In the genomic region with DNA sequence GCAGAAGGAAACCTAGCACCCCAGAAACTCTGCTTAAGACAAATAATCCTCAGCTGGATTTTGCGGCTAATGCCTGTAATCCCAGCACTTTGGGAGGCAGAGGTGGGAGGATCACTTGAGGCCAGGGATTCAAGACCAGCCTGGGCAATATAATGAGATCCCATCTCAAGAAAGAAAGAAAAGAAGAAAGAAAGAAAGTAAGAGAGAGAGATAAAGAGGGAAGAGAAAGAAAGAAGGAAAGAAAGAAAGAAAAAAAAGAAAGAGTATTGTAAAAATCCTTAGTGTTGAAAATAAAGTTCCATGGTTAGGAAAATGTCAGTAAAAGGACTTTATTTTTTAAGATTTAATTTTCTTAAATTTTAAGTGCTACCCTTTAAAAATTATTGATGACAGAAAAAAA, we compare ENCODE assay signal across 16 cellular contexts.
"Had no signal": no experiment of that assay in that cellular context is flagged by ENCODE, and none has a peak within 500 bp of the region (broad histone marks: within the 10 kb centered on the region; RNA-seq: fewer than 3 reads in every experiment).

No MANE protein-coding gene starts in this region.

- FAIRE-seq: endometrium, islet of Langerhans, urothelium cell line had no signal

- H3K4me1 ChIP-seq: esophagus muscularis mucosa had no signal

- H3K36me3 ChIP-seq: esophagus muscularis mucosa, thoracic aorta had no signal

- H3K27ac Mint-ChIP-seq: brain; T-helper 2 cell treated with Interferon-gamma antibody and Interleukin-4, amounts not matched to agents 5 μg/mL and 100 μg/mL, for 36 hours had no signal

- H3K27me3 ChIP-seq: dorsolateral prefrontal cortex had no signal

- H3K27ac ChIP-seq: esophagus muscularis mucosa, thoracic aorta had no signal

- H3K9me3 Mint-ChIP-seq: brain; T-helper 2 cell treated with Interferon-gamma antibody and Interleukin-4, amounts not matched to agents 5 μg/mL and 100 μg/mL, for 36 hours had no signal

- H3K4me1 Mint-ChIP-seq: brain had no signal

- H3K36me3 Mint-ChIP-seq: brain had no signal

- H3K9me3 ChIP-seq: esophagus muscularis mucosa, thoracic aorta had no signal

- ATAC-seq: stimulated activated naive CD8-positive, alpha-beta T cell treated with anti-CD3 and anti-CD28 coated beads, Interleukin-15, Interleukin-2, amounts not matched to agents 100 U/mL and 50 U/mL, for 24 hours had no signal

- H3K4me3 ChIP-seq: dorsolateral prefrontal cortex, esophagus muscularis mucosa, thoracic aorta had no signal

- H3K4me3 Mint-ChIP-seq: brain; neural crest cell; T-helper 2 cell treated with Interferon-gamma antibody and Interleukin-4, amounts not matched to agents 5 μg/mL and 100 μg/mL, for 36 hours had no signal

- DNase-seq: activated CD4-positive, alpha-beta T cell treated with anti-CD3 and anti-CD28 coated beads, Interleukin-2, amount 50 U/mL, for 4 hours; activated CD4-positive, CD25-positive, alpha-beta regulatory T cell treated with anti-CD3 and anti-CD28 coated beads, Interleukin-2, amount 50 U/mL, for 72 hours; activated naive CD4-positive, alpha-beta T cell treated with anti-CD3 and anti-CD28 coated beads, Interleukin-2, amount 50 U/mL, for 16 hours; activated T-cell treated with anti-CD3 and anti-CD28 coated beads, Interleukin-2, amount 50 U/mL, for 1 hour; dorsolateral prefrontal cortex; head of caudate nucleus; stimulated activated CD4-positive, alpha-beta T cell treated with anti-CD3 and anti-CD28 coated beads, Interleukin-2, amount 100 ng/mL, for 48 hours; stimulated activated naive CD8-positive, alpha-beta T cell treated with anti-CD3 and anti-CD28 coated beads, Interleukin-15, Interleukin-2, amounts not matched to agents 100 U/mL and 50 U/mL, for 24 hours had no signal
